In genomic region chr12:40105265-40105514, GRCh38 we compare ENCODE assay signal across 9 cellular contexts. TPM values are rescaled to one million over a fixed set of nuclear protein-coding genes. Genes with fewer than 3 reads are reported as not detected.
DNase-seq lines count a peak whose midpoint lies in the region; ATAC-seq and FAIRE-seq lines count a peak whose summit lies in the region.
"Had no signal": no experiment of that assay in that cellular context is flagged by ENCODE, and none has a peak within 500 bp of the region (broad histone marks: within the 10 kb centered on the region; RNA-seq: fewer than 3 reads in every experiment).

No MANE protein-coding gene starts in this region.

- H3K9me3 Mint-ChIP-seq in activated naive CD8-positive, alpha-beta T cell (ENCODE audit: low read depth), result no peaks in the 10 kb centered on the region
- H3K9me3 Mint-ChIP-seq: activated naive CD4-positive, alpha-beta T cell treated with anti-CD3 and anti-CD28 coated beads, Interleukin-2, amount 50 U/mL, for 72 hours had no signal

- peak overlapping the region; percentile 35 to 81 for H3K27ac ChIP-seq in small intestine (ENCODE audit: low read depth in 1 of 2, low read length in 1 of 2)

- H3K27me3 ChIP-seq in iPS-15b (ENCODE audit: control insufficient read depth, insufficient read depth, low read length), result peaks cover 10% of the 10 kb centered on the region
- H3K27me3 ChIP-seq in small intestine (ENCODE audit: control insufficient read depth in 2 of 2, insufficient read depth in 2 of 2, low read length in 2 of 2), result no peaks in the 10 kb centered on the region

- DNase-seq in small intestine (no peak), globus pallidus (ENCODE audit: low spot score) (no peak), NCI-H2171 (lab: John Stamatoyannopoulos, UW) (no peak)

- no peak overlapping the region for H3K27ac Mint-ChIP-seq in activated naive CD8-positive, alpha-beta T cell
- H3K27ac Mint-ChIP-seq: activated naive CD4-positive, alpha-beta T cell treated with anti-CD3 and anti-CD28 coated beads, Interleukin-2, amount 50 U/mL, for 72 hours had no signal

- peaks cover 32% of the 10 kb centered on the region for H3K4me1 Mint-ChIP-seq in activated naive CD8-positive, alpha-beta T cell (ENCODE audit: low read depth)

- WGBS in small intestine, 3 donors, result 0 to 1% (median 0%) methylated on average over 23 to 26 of the region's 26 CpGs

- H3K27me3 Mint-ChIP-seq in activated naive CD8-positive, alpha-beta T cell, result peaks cover 5% of the 10 kb centered on the region

- ATAC-seq in GM19372 (IDR thresholded peaks at IDR 0.05; ENCODE audit: low read depth, unreplicated experiment), result peak; percentile 48
- peak; percentile 41 for ATAC-seq in HG03196 (IDR thresholded peaks at IDR 0.05; ENCODE audit: unreplicated experiment)
- ATAC-seq in GM19397 (IDR thresholded peaks at IDR 0.05; ENCODE audit: unreplicated experiment), result no peak

- no peaks in the 10 kb centered on the region for H3K36me3 Mint-ChIP-seq in activated naive CD8-positive, alpha-beta T cell

- no peak for FAIRE-seq in small intestine (lab: Jason Lieb, UNC)

- H3K9me3 ChIP-seq in iPS-15b (ENCODE audit: control insufficient read depth, insufficient read depth, low read length), result no peaks in the 10 kb centered on the region
- no peaks in the 10 kb centered on the region for H3K9me3 ChIP-seq in small intestine (ENCODE audit: control insufficient read depth, low read depth)

- peak overlapping the region; percentile 65 for H3K4me3 ChIP-seq in iPS-15b (ENCODE audit: low read depth, low read length)
- H3K4me3 ChIP-seq in small intestine (ENCODE audit: low read depth in 1 of 2, low read length in 2 of 2), result peak overlapping the region; percentile 68 to 81

- H3K36me3 ChIP-seq in iPS-15b (ENCODE audit: control insufficient read depth, insufficient read depth, low read length), result no peaks in the 10 kb centered on the region
- H3K36me3 ChIP-seq in small intestine (ENCODE audit: control insufficient read depth in 2 of 2, insufficient read depth in 2 of 2, low read length in 2 of 2), result no peaks in the 10 kb centered on the region

- H3K4me3 Mint-ChIP-seq in activated naive CD8-positive, alpha-beta T cell, result peak overlapping the region; percentile 86

- no peaks in the 10 kb centered on the region for H3K4me1 ChIP-seq in iPS-15b (ENCODE audit: control insufficient read depth, insufficient read depth, low read length)
- peaks cover 0 to 1% of the 10 kb centered on the region in 2 donors for H3K4me1 ChIP-seq in small intestine (ENCODE audit: control insufficient read depth in 2 of 2, insufficient read depth in 1 of 2, low read depth in 1 of 2, low read length in 1 of 2)

- peak overlapping the region; percentile 51 for H3K9ac ChIP-seq in iPS-15b (ENCODE audit: low read depth, low read length)

RNA-seq across cellular contexts. Expression of gene SLC2A13, which starts 0.7 kb away (rescaled TPM):
- 1 to 10 TPM; 1.1 to 4.3 (median 1.8) TPM for polyA plus RNA-seq in small intestine
